In genomic region chr4:25441519-25442117, GRCh38 we compare ENCODE assay signal across 9 cellular contexts.
DNase-seq lines count a peak whose midpoint lies in the region; ATAC-seq and TF ChIP-seq lines count a peak whose summit lies in the region.
"Had no signal": no experiment of that assay in that cellular context is flagged by ENCODE, and none has a peak within 500 bp of the region (broad histone marks: within the 10 kb centered on the region; RNA-seq: fewer than 3 reads in every experiment).

No MANE protein-coding gene starts in this region.

- H3K9me3 Mint-ChIP-seq in neural progenitor cell: peaks cover 3% of the 10 kb centered on the region

- ATAC-seq in SK-N-SH treated with all-trans-retinoic acid at 6 μM for 48 hours: peak; percentile 91

- peaks cover 5% of the 10 kb centered on the region for H3K27me3 Mint-ChIP-seq in neural progenitor cell (ENCODE audit: insufficient read depth, low read depth)

- H3K4me1 ChIP-seq in fibroblast of lung (ENCODE audit: control insufficient read depth, extremely low read depth, insufficient read depth, low read length) (no peaks in the 10 kb centered on the region), neural progenitor cell (peaks cover 4% of the 10 kb centered on the region)
- H3K4me1 ChIP-seq: suprapubic skin had no signal

- H3K4me3 ChIP-seq in fibroblast of lung (replicated peaks in 1 of 4; ENCODE audit: control extremely low read depth in 1 of 4, insufficient read depth in 1 of 4, low read depth in 3 of 4, low read length in 4 of 4) (no peak overlapping the region), neural progenitor cell (no peak overlapping the region)
- H3K4me3 ChIP-seq: suprapubic skin had no signal

- H4K20me1 ChIP-seq in fibroblast of lung (ENCODE audit: control insufficient read depth, extremely low read depth, insufficient read depth, low read length) (no peaks in the 10 kb centered on the region), neural progenitor cell (ENCODE audit: low read depth) (no peaks in the 10 kb centered on the region)

- peak in 2 of 3 donors; percentile 19 for DNase-seq in stimulated activated CD4-positive, alpha-beta T cell treated with anti-CD3 and anti-CD28 coated beads, Interleukin-12 subunit alpha, Interleukin-12 subunit beta, amount 100 ng/mL, for 48 hours (ENCODE audit: low read depth in 2 of 3, low spot score in 1 of 3)
- no peak for DNase-seq in stimulated activated CD4-positive, alpha-beta T cell treated with anti-CD3 and anti-CD28 coated beads, Interleukin-4, amount 100 ng/mL, for 1 hour
- peak; percentile 2 for DNase-seq in NCI-H128 (lab: John Stamatoyannopoulos, UW; ENCODE audit: unreplicated experiment)
- peak; percentile 50 to 55 for DNase-seq in fibroblast of lung (ENCODE audit: low read depth in 2 of 2)
- DNase-seq in neural progenitor cell (ENCODE audit: low spot score): peak; percentile 78
- no peak for DNase-seq in OCI-M2 (lab: John Stamatoyannopoulos, UW; ENCODE audit: unreplicated experiment)
- DNase-seq in occipital lobe (lab: John Stamatoyannopoulos, UW): no peak

- H2AFZ ChIP-seq in fibroblast of lung (ENCODE audit: low read length) (no peak overlapping the region), neural progenitor cell (replicated peaks) (no peak overlapping the region)

- H3K4me1 Mint-ChIP-seq in neural progenitor cell: peaks cover 12% of the 10 kb centered on the region

- H3K27me3 ChIP-seq in fibroblast of lung (ENCODE audit: control insufficient read depth, insufficient read depth, low read length) (no peaks in the 10 kb centered on the region), neural progenitor cell (no peaks in the 10 kb centered on the region)
- H3K27me3 ChIP-seq: suprapubic skin had no signal

- H3K4me3 Mint-ChIP-seq in neural progenitor cell: no peak overlapping the region

- no peaks in the 10 kb centered on the region for H3K79me2 ChIP-seq in fibroblast of lung (ENCODE audit: control insufficient read depth, insufficient read depth, low read length)
- no peaks in the 10 kb centered on the region for H3K79me2 ChIP-seq in neural progenitor cell (ENCODE audit: low read depth)

- H3K9me3 ChIP-seq in fibroblast of lung (ENCODE audit: control insufficient read depth, insufficient read depth, low read depth, low read length): no peaks in the 10 kb centered on the region
- no peaks in the 10 kb centered on the region for H3K9me3 ChIP-seq in neural progenitor cell (ENCODE audit: low read depth)
- H3K9me3 ChIP-seq: suprapubic skin had no signal

- H3F3A ChIP-seq in neural progenitor cell (ENCODE audit: low read depth): peaks cover 4% of the 10 kb centered on the region

- no peaks in the 10 kb centered on the region for H3K36me3 Mint-ChIP-seq in neural progenitor cell

- no peak overlapping the region for H3K4me2 ChIP-seq in fibroblast of lung (ENCODE audit: extremely low read depth, insufficient read depth, low read length)
- no peak overlapping the region for H3K4me2 ChIP-seq in neural progenitor cell

- H3K27ac ChIP-seq in fibroblast of lung (ENCODE audit: insufficient read depth, low read length): no peak overlapping the region
- no peak overlapping the region for H3K27ac ChIP-seq in neural progenitor cell
- H3K27ac ChIP-seq: suprapubic skin had no signal

- H3K9ac ChIP-seq in fibroblast of lung (ENCODE audit: insufficient read depth, low read length): no peak overlapping the region
- no peak overlapping the region for H3K9ac ChIP-seq in neural progenitor cell

- no peaks in the 10 kb centered on the region for H3K36me3 ChIP-seq in fibroblast of lung (ENCODE audit: control insufficient read depth, insufficient read depth, low read length)
- no peaks in the 10 kb centered on the region for H3K36me3 ChIP-seq in neural progenitor cell
- H3K36me3 ChIP-seq: suprapubic skin had no signal

- no peak overlapping the region for H3K27ac Mint-ChIP-seq in neural progenitor cell

- TF ChIP-seq CTCF in fibroblast of lung (conservative IDR thresholded peaks at IDR 0.05 in 1 of 2, IDR thresholded peaks at IDR 0.05 in 1 of 2; ENCODE audit: low read depth in 1 of 2, low read length in 2 of 2) (peak; percentile 60 to 71), neural progenitor cell (IDR thresholded peaks at IDR 0.05) (peak; percentile 87)

TF ChIP-seq in SK-N-SH treated with all-trans-retinoic acid at 6 μM for 48 hours, 23 proteins besides CTCF, POLR2A, EP300 and RAD21:
- TF ChIP-seq PATZ1 (CRISPR knock-in tag; IDR thresholded peaks at IDR 0.05; ENCODE audit: borderline replicate concordance) (no peak), ISL1 (CRISPR knock-in tag; IDR thresholded peaks at IDR 0.05) (no peak), TSHZ2 (CRISPR knock-in tag; IDR thresholded peaks at IDR 0.05) (no peak), ZFP3 (CRISPR knock-in tag; IDR thresholded peaks at IDR 0.05) (no peak), RARB (CRISPR knock-in tag; IDR thresholded peaks at IDR 0.05) (no peak), ZNF8 (CRISPR knock-in tag; IDR thresholded peaks at IDR 0.05) (no peak), TOX (CRISPR knock-in tag; IDR thresholded peaks at IDR 0.05; ENCODE audit: borderline replicate concordance) (no peak), OSR1 (CRISPR knock-in tag; IDR thresholded peaks at IDR 0.05) (no peak), SNAI2 (CRISPR knock-in tag; IDR thresholded peaks at IDR 0.05) (no peak)

Comparison
In these comparisons a context has a peak if more than half of its experiments do, and no peak if none do; other contexts are left out.
1. DNase-seq: peak in stimulated activated CD4-positive, alpha-beta T cell treated with anti-CD3 and anti-CD28 coated beads, Interleukin-12 subunit alpha, Interleukin-12 subunit beta, amount 100 ng/mL, for 48 hours (2 of 3), NCI-H128 (single experiment), fibroblast of lung (2 of 2) and neural progenitor cell (single experiment); none in stimulated activated CD4-positive, alpha-beta T cell treated with anti-CD3 and anti-CD28 coated beads, Interleukin-4, amount 100 ng/mL, for 1 hour (single experiment), OCI-M2 (single experiment) and occipital lobe (single experiment).